ENCODE assay signal across 9 cellular contexts in the genomic region with DNA sequence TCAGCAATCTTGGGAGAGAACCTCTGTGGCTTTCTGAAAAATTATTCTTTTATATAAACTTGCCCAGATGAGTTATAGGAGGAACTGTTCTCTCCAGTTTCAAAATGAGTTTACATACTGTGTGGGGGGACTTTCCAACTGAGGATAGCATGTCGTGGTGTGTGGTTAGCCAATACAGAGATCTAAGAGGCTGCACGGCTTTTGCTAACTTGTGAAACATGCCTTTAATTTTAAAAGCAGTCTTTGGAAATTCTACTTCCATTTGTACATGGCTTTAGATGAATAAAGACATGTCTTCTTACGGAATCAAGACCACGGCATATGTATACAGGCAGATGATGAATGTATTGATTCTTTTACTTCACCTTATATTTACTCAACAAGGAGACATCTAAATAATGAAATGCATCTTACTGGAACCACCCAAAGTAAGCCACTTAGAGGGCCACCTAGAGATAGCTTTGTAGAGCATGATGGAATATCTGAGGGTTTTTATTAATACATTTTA. TPM values are rescaled to one million over a fixed set of nuclear protein-coding genes. Genes with fewer than 3 reads are reported as not detected.
DNase-seq lines count a peak whose midpoint lies in the region; ATAC-seq and TF ChIP-seq lines count a peak whose summit lies in the region.
"Had no signal": no experiment of that assay in that cellular context is flagged by ENCODE, and none has a peak within 500 bp of the region (broad histone marks: within the 10 kb centered on the region; RNA-seq: fewer than 3 reads in every experiment).

No MANE protein-coding gene starts in this region.

- peaks cover 62% of the 10 kb centered on the region for H3K4me1 Mint-ChIP-seq in T-helper 1 cell treated with Interleukin-12 subunit alpha and Interleukin-12 subunit beta and Interleukin-4 antibody, amounts not matched to agents 30 μg/mL and 1 μg/mL, for 36 hours (ENCODE audit: low read depth)
- H3K4me1 Mint-ChIP-seq in immature natural killer cell: peaks cover 20 to 62% of the 10 kb centered on the region in 2 donors

- H4K91ac ChIP-seq in neuronal stem cell (ENCODE audit: low read depth, low read length, poor library complexity): no peak overlapping the region

- no peak overlapping the region for H3K4me2 ChIP-seq in neuronal stem cell (ENCODE audit: insufficient read depth, low read length, poor library complexity, severe bottlenecking)

- no peak overlapping the region for H3K9ac ChIP-seq in neuronal stem cell (ENCODE audit: low read depth, low read length, poor library complexity)

- no peak overlapping the region for H3K4ac ChIP-seq in neuronal stem cell (ENCODE audit: low read length)

- H3K27ac Mint-ChIP-seq in T-helper 1 cell treated with Interleukin-12 subunit alpha and Interleukin-12 subunit beta and Interleukin-4 antibody, amounts not matched to agents 30 μg/mL and 1 μg/mL, for 36 hours: peak overlapping the region; percentile 93
- H3K27ac Mint-ChIP-seq in immature natural killer cell: peak overlapping the region; percentile 38 to 93 (median 71)

- TF ChIP-seq CTCF in tibial artery (IDR thresholded peaks at IDR 0.05): no peak

- H2AK5ac ChIP-seq in neuronal stem cell (ENCODE audit: low read depth, low read length): no peak overlapping the region

- H2BK15ac ChIP-seq in neuronal stem cell (ENCODE audit: low read length): no peak overlapping the region

- no peaks in the 10 kb centered on the region for H3K27me3 Mint-ChIP-seq in T-helper 1 cell treated with Interleukin-12 subunit alpha and Interleukin-12 subunit beta and Interleukin-4 antibody, amounts not matched to agents 30 μg/mL and 1 μg/mL, for 36 hours (ENCODE audit: low read depth)
- no peaks in the 10 kb centered on the region for H3K27me3 Mint-ChIP-seq in immature natural killer cell (ENCODE audit: low read depth in 3 of 3)

- H3K18ac ChIP-seq in neuronal stem cell (ENCODE audit: low read length): no peak overlapping the region

- ATAC-seq in GM19023 (IDR thresholded peaks at IDR 0.05; ENCODE audit: unreplicated experiment): peak; percentile 71
- ATAC-seq in HG03045 (IDR thresholded peaks at IDR 0.05; ENCODE audit: unreplicated experiment): peak; percentile 85

- no peak overlapping the region for H2AFZ ChIP-seq in neuronal stem cell (ENCODE audit: low read length)

- WGBS in neuronal stem cell (ENCODE audit: extremely low coverage in 2 of 2, insufficient read length in 2 of 2, insufficient replicate concordance in 1 of 2), 2 donors: no CpG with 5 or more reads among the region's 4 CpGs

- H3K27ac ChIP-seq in tibial artery (no peak overlapping the region), neuronal stem cell (replicated peaks; ENCODE audit: low read length) (no peak overlapping the region)
- H3K27ac ChIP-seq: VCaP had no signal

- H3K36me3 ChIP-seq in tibial artery (no peaks in the 10 kb centered on the region), neuronal stem cell (replicated peaks in 1 of 2; ENCODE audit: control insufficient read depth in 2 of 2, insufficient read depth in 2 of 2, low read length in 2 of 2) (no peaks in the 10 kb centered on the region)

- no peaks in the 10 kb centered on the region for H3K9me3 ChIP-seq in tibial artery
- H3K9me3 ChIP-seq in neuronal stem cell (replicated peaks in 1 of 2; ENCODE audit: control insufficient read depth in 2 of 2, insufficient read depth in 1 of 2, low read depth in 1 of 2, low read length in 2 of 2): no peaks in the 10 kb centered on the region

- no peak overlapping the region for H3K23ac ChIP-seq in neuronal stem cell (ENCODE audit: low read depth, low read length, poor library complexity)

- H2BK12ac ChIP-seq in neuronal stem cell (ENCODE audit: low read length): no peak overlapping the region

- no peak overlapping the region for H2BK120ac ChIP-seq in neuronal stem cell (ENCODE audit: low read depth, low read length)

- H3K27me3 ChIP-seq in tibial artery: no peaks in the 10 kb centered on the region
- no peaks in the 10 kb centered on the region for H3K27me3 ChIP-seq in neuronal stem cell (ENCODE audit: control insufficient read depth in 3 of 3, insufficient read depth in 3 of 3, low read depth in 1 of 3, low read length in 3 of 3)

- H3K4me3 ChIP-seq in tibial artery (no peak overlapping the region), neuronal stem cell (ENCODE audit: low read length in 2 of 2) (no peak overlapping the region)

- DNase-seq in immature natural killer cell (peak; percentile 51 to 63 (median 62)), islet precursor cell (no peak), tibial artery (no peak), posterior vena cava (ENCODE audit: low spot score) (no peak), neuronal stem cell (ENCODE audit: low spot score) (no peak)

- H4K8ac ChIP-seq in neuronal stem cell (ENCODE audit: low read depth, low read length): no peak overlapping the region

- H3K79me1 ChIP-seq in neuronal stem cell (ENCODE audit: low read depth, low read length): peaks cover 1% of the 10 kb centered on the region

- H2BK5ac ChIP-seq in neuronal stem cell (ENCODE audit: low read length): no peak overlapping the region

- H3K4me1 ChIP-seq in tibial artery: peaks cover 0 to 12% (median 0%) of the 10 kb centered on the region in 4 donors
- H3K4me1 ChIP-seq in neuronal stem cell (ENCODE audit: control insufficient read depth in 2 of 2, insufficient read depth in 1 of 2, low read depth in 1 of 2, low read length in 2 of 2): no peaks in the 10 kb centered on the region

- peak overlapping the region; percentile 65 for H3K4me3 Mint-ChIP-seq in T-helper 1 cell treated with Interleukin-12 subunit alpha and Interleukin-12 subunit beta and Interleukin-4 antibody, amounts not matched to agents 30 μg/mL and 1 μg/mL, for 36 hours
- peak overlapping the region; percentile 12 to 70 (median 56) for H3K4me3 Mint-ChIP-seq in immature natural killer cell

- no peak overlapping the region for H3K14ac ChIP-seq in neuronal stem cell (ENCODE audit: low read length)

- H3K36me3 Mint-ChIP-seq in T-helper 1 cell treated with Interleukin-12 subunit alpha and Interleukin-12 subunit beta and Interleukin-4 antibody, amounts not matched to agents 30 μg/mL and 1 μg/mL, for 36 hours (ENCODE audit: low read depth): peaks cover 20% of the 10 kb centered on the region
- H3K36me3 Mint-ChIP-seq in immature natural killer cell: no peaks in the 10 kb centered on the region

- H3K9me3 Mint-ChIP-seq in T-helper 1 cell treated with Interleukin-12 subunit alpha and Interleukin-12 subunit beta and Interleukin-4 antibody, amounts not matched to agents 30 μg/mL and 1 μg/mL, for 36 hours: no peaks in the 10 kb centered on the region
- H3K9me3 Mint-ChIP-seq in immature natural killer cell: no peaks in the 10 kb centered on the region

- intact Hi-C loops in tibial artery (cut with DNase I; ENCODE audit: low total_unique reads) (no loop called here), posterior vena cava (cut with DNase I) (no loop called here)

RNA-seq across cellular contexts. Expression of gene HIVEP1, which starts 39.8 kb away (rescaled TPM):
- polyA plus RNA-seq in immature natural killer cell: 1 to 10 TPM in 2 of 3 donors, not detected in 1; 1.9 to 5.5 TPM
- total RNA-seq in posterior vena cava: 10 to 100 TPM; 29.0 to 35.2 TPM
- 14.1 TPM for polyA plus RNA-seq in neuronal stem cell (2013, experiment 1 of 2)
- 12.9 TPM for polyA plus RNA-seq in neuronal stem cell (2013, experiment 2 of 2)

Comparison
In these comparisons a context has a peak if more than half of its experiments do, and no peak if none do; other contexts are left out.
1. DNase-seq: peak in immature natural killer cell (3 of 3); none in islet precursor cell (single experiment), tibial artery (0 of 2), posterior vena cava (single experiment) and neuronal stem cell (single experiment).